Comparison of ENCODE assay signal across 19 cellular contexts in genomic region chr19:38221919-38222828, GRCh38. TPM values are rescaled to one million over a fixed set of nuclear protein-coding genes. Genes with fewer than 3 reads are reported as not detected.
DNase-seq lines count a peak whose midpoint lies in the region; ATAC-seq and TF ChIP-seq lines count a peak whose summit lies in the region.
"Had no signal": no experiment of that assay in that cellular context is flagged by ENCODE, and none has a peak within 500 bp of the region (broad histone marks: within the 10 kb centered on the region; RNA-seq: fewer than 3 reads in every experiment).

No MANE protein-coding gene starts in this region.

- H3K9me3 ChIP-seq in GM23248 (ENCODE audit: low read depth) (no peaks in the 10 kb centered on the region), WERI-Rb-1 (ENCODE audit: severe bottlenecking) (no peaks in the 10 kb centered on the region), iPS-15b (ENCODE audit: control insufficient read depth, insufficient read depth, low read length) (no peaks in the 10 kb centered on the region), neural progenitor cell (ENCODE audit: low read depth) (no peaks in the 10 kb centered on the region)
- H3K9me3 ChIP-seq: BLaER1 treated with 17β-estradiol and CSF1 and Interleukin-3, amounts not matched to agents 10 nM and 100 nM; MG63 had no signal

- no peak for ATAC-seq in GM21723 (IDR thresholded peaks at IDR 0.05; ENCODE audit: unreplicated experiment)
- ATAC-seq: PC-3 had no signal

- no peaks in the 10 kb centered on the region for H3K27me3 ChIP-seq in GM23248 (replicated peaks; ENCODE audit: insufficient read depth)
- no peaks in the 10 kb centered on the region for H3K27me3 ChIP-seq in WERI-Rb-1 (ENCODE audit: insufficient read depth, low read depth, severe bottlenecking)
- H3K27me3 ChIP-seq in iPS-15b (ENCODE audit: control insufficient read depth, insufficient read depth, low read length): no peaks in the 10 kb centered on the region
- peaks cover 22% of the 10 kb centered on the region for H3K27me3 ChIP-seq in neural progenitor cell
- H3K27me3 ChIP-seq in brain microvascular endothelial cell (replicated peaks): no peaks in the 10 kb centered on the region
- H3K27me3 ChIP-seq: MG63 had no signal

- H3K4me3 ChIP-seq in GM23248: no peak overlapping the region
- no peak overlapping the region for H3K4me3 ChIP-seq in WERI-Rb-1 (ENCODE audit: low read depth, low read length)
- peak overlapping the region; percentile 2 for H3K4me3 ChIP-seq in iPS-15b (ENCODE audit: low read depth, low read length)
- H3K4me3 ChIP-seq in neural progenitor cell: no peak overlapping the region
- no peak overlapping the region for H3K4me3 ChIP-seq in brain microvascular endothelial cell (ENCODE audit: low read depth, low read length)
- H3K4me3 ChIP-seq: BLaER1 treated with 17β-estradiol and CSF1 and Interleukin-3, amounts not matched to agents 10 nM and 100 nM; SK-N-MC had no signal

- H3K4me1 ChIP-seq in GM23248 (ENCODE audit: insufficient read depth) (no peaks in the 10 kb centered on the region), iPS-15b (ENCODE audit: control insufficient read depth, insufficient read depth, low read length) (peaks cover 7% of the 10 kb centered on the region), neural progenitor cell (peaks cover 4% of the 10 kb centered on the region)

- no peak overlapping the region for H3K27ac ChIP-seq in GM23248
- H3K27ac ChIP-seq in WERI-Rb-1: peak overlapping the region; percentile 64
- no peak overlapping the region for H3K27ac ChIP-seq in neural progenitor cell
- no peak overlapping the region for H3K27ac ChIP-seq in brain microvascular endothelial cell
- H3K27ac ChIP-seq: BLaER1 treated with 17β-estradiol and CSF1 and Interleukin-3, amounts not matched to agents 10 nM and 100 nM; KMS-11; SK-N-MC had no signal

- H3K79me2 ChIP-seq in GM23248 (ENCODE audit: insufficient read depth) (no peaks in the 10 kb centered on the region), neural progenitor cell (ENCODE audit: low read depth) (peaks cover 6% of the 10 kb centered on the region)

- no peaks in the 10 kb centered on the region for H3K9me2 ChIP-seq in GM23248 (ENCODE audit: insufficient read depth)

- peaks cover 7% of the 10 kb centered on the region for H3K36me3 Mint-ChIP-seq in neural progenitor cell

- in situ Hi-C loops in GM23248 (cut with MboI): no loop called here
- in situ Hi-C loops in brain microvascular endothelial cell (cut with HindIII; ENCODE audit: low pct_ligation_motif_present, low sequenced_read_pairs): no loop called here

- 64 to 70% methylated on average over 29 to 64 of the region's 64 CpGs for WGBS in GM23248 (ENCODE audit: low coverage in 1 of 2, low lambda C conversion rate in 2 of 2, missing lambda C conversion rate in 2 of 2), 2 experiments

- H3F3A ChIP-seq in GM23248 (ENCODE audit: insufficient read depth) (no peaks in the 10 kb centered on the region), neural progenitor cell (ENCODE audit: low read depth) (peaks cover 14% of the 10 kb centered on the region)

- no peak for TF ChIP-seq CTCF in WERI-Rb-1 (IDR thresholded peaks at IDR 0.05; ENCODE audit: low read depth, low read length)
- no peak for TF ChIP-seq CTCF in neural progenitor cell (IDR thresholded peaks at IDR 0.05)
- no peak for TF ChIP-seq CTCF in brain microvascular endothelial cell (IDR thresholded peaks at IDR 0.05; ENCODE audit: low read depth, low read length, missing control alignments)

- DNase-seq in GM23248: peak; percentile 39
- DNase-seq in WERI-Rb-1: no peak
- DNase-seq in neural progenitor cell (ENCODE audit: low spot score): no peak
- no peak for DNase-seq in brain microvascular endothelial cell
- DNase-seq in NCI-H1930 (lab: John Stamatoyannopoulos, UW): no peak
- DNase-seq: DMS153, EL, HFFc6, MG63, NCI-H1092 treated with DMSO at 0.1 percent for 48 hours, NCI-H1694, NCI-H446, NCI-H748 treated with DMSO at 0.1 percent for 48 hours, PC-3 had no signal

- H3K9ac ChIP-seq in GM23248: no peak overlapping the region
- no peak overlapping the region for H3K9ac ChIP-seq in iPS-15b (ENCODE audit: low read depth, low read length)
- H3K9ac ChIP-seq in neural progenitor cell: no peak overlapping the region
- H3K9ac ChIP-seq: KMS-11 had no signal

- no peak overlapping the region for H3K27ac Mint-ChIP-seq in neural progenitor cell
- H3K27ac Mint-ChIP-seq: HFFc6 had no signal

- no peak overlapping the region for H3K4me3 Mint-ChIP-seq in neural progenitor cell

- no peak overlapping the region for H2AFZ ChIP-seq in GM23248
- no peak overlapping the region for H2AFZ ChIP-seq in neural progenitor cell (replicated peaks)

- H3K27me3 Mint-ChIP-seq in neural progenitor cell (ENCODE audit: insufficient read depth, low read depth): peaks cover 12% of the 10 kb centered on the region

- H3K4me1 Mint-ChIP-seq in neural progenitor cell: peaks cover 24% of the 10 kb centered on the region

- no peaks in the 10 kb centered on the region for H3K9me3 Mint-ChIP-seq in neural progenitor cell
- H3K9me3 Mint-ChIP-seq: HFFc6 had no signal

- H3K4me2 ChIP-seq in GM23248 (ENCODE audit: unreplicated experiment): no peak overlapping the region
- H3K4me2 ChIP-seq in neural progenitor cell: peak overlapping the region; percentile 31
- H3K4me2 ChIP-seq: KMS-11 had no signal

- H3K36me3 ChIP-seq in GM23248 (ENCODE audit: low read depth): no peaks in the 10 kb centered on the region
- peaks cover 40% of the 10 kb centered on the region for H3K36me3 ChIP-seq in WERI-Rb-1
- H3K36me3 ChIP-seq in iPS-15b (ENCODE audit: control insufficient read depth, insufficient read depth, low read length): peaks cover 7% of the 10 kb centered on the region
- no peaks in the 10 kb centered on the region for H3K36me3 ChIP-seq in neural progenitor cell
- no peaks in the 10 kb centered on the region for H3K36me3 ChIP-seq in brain microvascular endothelial cell (replicated peaks)

- no peaks in the 10 kb centered on the region for H4K20me1 ChIP-seq in GM23248 (ENCODE audit: insufficient read depth)
- H4K20me1 ChIP-seq in neural progenitor cell (ENCODE audit: low read depth): peaks cover 8% of the 10 kb centered on the region

RNA-seq across cellular contexts. Expression of gene DPF1, which starts 1.8 kb away (rescaled TPM):
- total RNA-seq in GM23248 (2014; rRNA removed; shearing (Covaris generic)): 2.4 and 5.2 TPM in 2 replicates
- polyA plus RNA-seq in GM23248 (2016; fragmentation: Nextera tagmentation; extraction: Ambion mirVana): 1.5 and 2.3 TPM in 2 replicates
- total RNA-seq in neural progenitor cell (ENCODE audit: low replicate concordance): 3.4 and 6.5 TPM in 2 replicates

RNA-seq across cellular contexts. Expression of gene PPP1R14A, which starts 34.0 kb away (rescaled TPM):
- total RNA-seq in GM23248 (2014; rRNA removed; shearing (Covaris generic)): 0.65 TPM in 1 of 2 replicates, not detected in the other
- polyA plus RNA-seq in GM23248 (2016; fragmentation: Nextera tagmentation; extraction: Ambion mirVana): 4.0 and 5.3 TPM in 2 replicates
- total RNA-seq in neural progenitor cell (ENCODE audit: low replicate concordance): 2.0 and 4.2 TPM in 2 replicates
- total RNA-seq: PC-3 had no signal

RNA-seq across cellular contexts. Expression of gene SPINT2, which starts 42.2 kb away (rescaled TPM):
- total RNA-seq in GM23248 (2014; rRNA removed; shearing (Covaris generic)): 3.2 and 9.5 TPM in 2 replicates
- polyA plus RNA-seq in GM23248 (2016; fragmentation: Nextera tagmentation; extraction: Ambion mirVana): 9.3 and 9.8 TPM in 2 replicates
- 71.0 and 177 TPM in 2 replicates for total RNA-seq in neural progenitor cell (ENCODE audit: low replicate concordance)
